ENCODE assay signal across 9 cellular contexts in the genomic region with DNA sequence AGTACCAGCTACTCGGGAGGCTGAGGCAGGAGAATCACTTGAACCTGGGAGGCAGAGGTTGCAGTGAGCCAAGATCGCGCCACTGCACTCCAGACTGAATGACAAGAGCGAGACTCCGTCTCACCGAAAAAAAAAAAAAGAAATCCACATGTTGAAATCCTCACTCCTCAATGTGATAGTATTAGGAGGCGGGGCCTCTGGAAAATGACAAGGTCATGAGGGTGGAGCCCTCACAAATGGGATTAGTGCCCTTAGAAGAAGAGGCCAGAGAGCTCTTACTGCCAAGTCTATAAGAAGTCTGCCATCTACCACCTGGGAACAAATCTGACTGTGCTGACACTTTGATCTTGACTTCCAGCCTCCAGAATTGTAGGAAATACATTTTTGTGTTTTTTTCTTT. TPM values are rescaled to one million over a fixed set of nuclear protein-coding genes. Genes with fewer than 3 reads are reported as not detected.
"Had no signal": no experiment of that assay in that cellular context is flagged by ENCODE, and none has a peak within 500 bp of the region (broad histone marks: within the 10 kb centered on the region; RNA-seq: fewer than 3 reads in every experiment).

No MANE protein-coding gene starts in this region.

- ATAC-seq: GM12878 had no signal

- DNase-seq: GDM1, GF-D8 had no signal

- FAIRE-seq: G401.6, GM12878, GM12891, GM12892, GM18507, GM19239 had no signal

- H3K4me3 ChIP-seq: GM12878 had no signal

RNA-seq across cellular contexts. Expression of a gene that starts 10.6 kb away (rescaled TPM):
- total RNA-seq: G401, GM12878 had no signal
- polyA plus RNA-seq: GM12878 had no signal
